ENCODE assay signal across 21 cellular contexts in genomic region chr4:156865391-156865790, GRCh38.
A peak's percentile ranks its signal among the peaks of the same experiment; 100 is the strongest.
DNase-seq lines count a peak whose midpoint lies in the region; ATAC-seq lines count a peak whose summit lies in the region.
"Had no signal": no experiment of that assay in that cellular context is flagged by ENCODE, and none has a peak within 500 bp of the region (broad histone marks: within the 10 kb centered on the region; RNA-seq: fewer than 3 reads in every experiment).

No MANE protein-coding gene starts in this region.

- H3K4me1 ChIP-seq in effector memory CD4-positive, alpha-beta T cell (ENCODE audit: control insufficient read depth, insufficient read depth, low read length, poor library complexity, severe bottlenecking): no peaks in the 10 kb centered on the region

- no peaks in the 10 kb centered on the region for H3K27me3 ChIP-seq in effector memory CD4-positive, alpha-beta T cell (replicated peaks; ENCODE audit: control insufficient read depth, insufficient read depth, low read length, poor library complexity, severe bottlenecking)

- no peaks in the 10 kb centered on the region for H3K36me3 ChIP-seq in effector memory CD4-positive, alpha-beta T cell (ENCODE audit: control insufficient read depth, insufficient read depth, low read length)

- DNase-seq in NOMO-1 (lab: John Stamatoyannopoulos, UW; ENCODE audit: unreplicated experiment in 2 of 2): peak; percentile 16 to 49
- no peak for DNase-seq in NOMO-1 treated with dmso at 0.1 percent for 144 hours (lab: John Stamatoyannopoulos, UW; ENCODE audit: unreplicated experiment)
- peak; percentile 12 for DNase-seq in MV-4-11 (lab: John Stamatoyannopoulos, UW)
- DNase-seq in fibroblast of peridontal ligament (ENCODE audit: extremely low read depth): peak; percentile 60
- DNase-seq in GDM1 (lab: John Stamatoyannopoulos, UW): no peak
- no peak for DNase-seq in effector memory CD4-positive, alpha-beta T cell
- DNase-seq: 8988T; Calu3; CD8-positive, alpha-beta memory T cell; DMS153; H7; NCI-H1105 treated with DMSO at 0.1 percent for 48 hours; NCI-H1694; NCI-H2081; NCI-H2171; NCI-H345; NCI-H524; NCI-H82; Right ventricle myocardium superior had no signal

- no peaks in the 10 kb centered on the region for H3K9me3 ChIP-seq in effector memory CD4-positive, alpha-beta T cell (ENCODE audit: control insufficient read depth, low read length)

- H3K27ac ChIP-seq in effector memory CD4-positive, alpha-beta T cell (ENCODE audit: insufficient read depth, low read length, poor library complexity, severe bottlenecking): no peak overlapping the region
- H3K27ac ChIP-seq: C4-2B had no signal

- no peak overlapping the region for H3K4me3 ChIP-seq in effector memory CD4-positive, alpha-beta T cell (ENCODE audit: insufficient read depth, low read depth, low read length, poor library complexity, severe bottlenecking)

- no peak for ATAC-seq in HG02970 (IDR thresholded peaks at IDR 0.05; ENCODE audit: low FRiP score, unreplicated experiment)

Comparison
In these comparisons a context has a peak if more than half of its experiments do, and no peak if none do; other contexts are left out.
1. DNase-seq: peak in NOMO-1 (2 of 2), MV-4-11 (single experiment) and fibroblast of peridontal ligament (single experiment); none in NOMO-1 treated with dmso at 0.1 percent for 144 hours (single experiment), GDM1 (single experiment) and effector memory CD4-positive, alpha-beta T cell (0 of 3).